In the genomic region with DNA sequence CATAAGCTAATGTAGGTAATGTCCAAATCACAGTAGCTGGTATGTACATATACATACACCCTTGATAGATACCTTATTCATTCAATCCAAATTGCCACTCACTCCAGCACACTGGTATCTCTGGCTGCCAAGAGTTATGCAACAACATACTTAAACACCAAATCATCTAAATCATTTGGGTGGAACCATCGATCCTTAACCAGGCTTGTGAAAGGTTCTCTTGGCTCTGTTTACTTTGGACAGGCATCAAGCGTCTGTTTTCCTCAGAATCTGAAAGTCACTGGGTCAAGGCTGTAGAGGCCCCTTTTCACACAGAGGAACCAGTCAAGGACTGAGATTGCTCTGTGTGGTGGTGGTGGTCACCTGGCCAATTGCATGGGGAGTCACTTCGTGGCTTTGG, we compare ENCODE assay signal across 11 cellular contexts. TPM values are rescaled to one million over a fixed set of nuclear protein-coding genes. Genes with fewer than 3 reads are reported as not detected.
DNase-seq lines count a peak whose midpoint lies in the region; ATAC-seq lines count a peak whose summit lies in the region.
"Had no signal": no experiment of that assay in that cellular context is flagged by ENCODE, and none has a peak within 500 bp of the region (broad histone marks: within the 10 kb centered on the region; RNA-seq: fewer than 3 reads in every experiment).

No MANE protein-coding gene starts in this region.

- H3K27ac Mint-ChIP-seq in activated naive CD8-positive, alpha-beta T cell treated with anti-CD3 and anti-CD28 coated beads, Interleukin-2, amount 50 U/mL, for 24 hours: peak overlapping the region; percentile 96

- H3K9me3 Mint-ChIP-seq in activated naive CD8-positive, alpha-beta T cell treated with anti-CD3 and anti-CD28 coated beads, Interleukin-2, amount 50 U/mL, for 24 hours: peaks cover 3% of the 10 kb centered on the region
- H3K9me3 Mint-ChIP-seq: T-helper 1 cell treated with Interleukin-12 subunit alpha and Interleukin-12 subunit beta and Interleukin-4 antibody, amounts not matched to agents 30 μg/mL and 1 μg/mL, for 36 hours had no signal

- peaks cover 75% of the 10 kb centered on the region for H3K4me1 Mint-ChIP-seq in activated naive CD8-positive, alpha-beta T cell treated with anti-CD3 and anti-CD28 coated beads, Interleukin-2, amount 50 U/mL, for 24 hours

- ATAC-seq in right cardiac atrium (peak; percentile 32 to 39), Right ventricle myocardium inferior (no peak), HG03571 (IDR thresholded peaks at IDR 0.05; ENCODE audit: unreplicated experiment) (no peak), GM19328 (IDR thresholded peaks at IDR 0.05; ENCODE audit: unreplicated experiment) (no peak), GM19397 (IDR thresholded peaks at IDR 0.05; ENCODE audit: unreplicated experiment) (no peak)
- ATAC-seq in activated naive CD8-positive, alpha-beta T cell treated with anti-CD3 and anti-CD28 coated beads, Interleukin-2, amount 50 U/mL, for 24 hours: no peak

- no peaks in the 10 kb centered on the region for H3K9me3 ChIP-seq in right cardiac atrium (ENCODE audit: control insufficient read depth, low read length)

- H3K27me3 Mint-ChIP-seq in activated naive CD8-positive, alpha-beta T cell treated with anti-CD3 and anti-CD28 coated beads, Interleukin-2, amount 50 U/mL, for 24 hours: no peaks in the 10 kb centered on the region

- peak overlapping the region; percentile 58 for H3K4me3 Mint-ChIP-seq in activated naive CD8-positive, alpha-beta T cell treated with anti-CD3 and anti-CD28 coated beads, Interleukin-2, amount 50 U/mL, for 24 hours
- H3K4me3 Mint-ChIP-seq: T-helper 1 cell treated with Interleukin-12 subunit alpha and Interleukin-12 subunit beta and Interleukin-4 antibody, amounts not matched to agents 30 μg/mL and 1 μg/mL, for 36 hours had no signal

- WGBS in right cardiac atrium: 71% methylated on average over 3 of the region's 3 CpGs

- DNase-seq in right cardiac atrium: no peak
- no peak for DNase-seq in Right ventricle myocardium inferior (ENCODE audit: missing footprints)
- no peak for DNase-seq in activated naive CD8-positive, alpha-beta T cell treated with anti-CD3 and anti-CD28 coated beads, Interleukin-2, amount 50 U/mL, for 24 hours
- peak; percentile 30 for DNase-seq in kidney glomerular epithelial cell (lab: John Stamatoyannopoulos, UW)
- no peak for DNase-seq in NCI-H1436 (lab: John Stamatoyannopoulos, UW)
- DNase-seq: activated T-cell treated with anti-CD3 and anti-CD28 coated beads, Interleukin-2, amount 50 U/mL, for 48 hours; NCI-H2081 treated with DMSO at 0.1 percent for 48 hours had no signal

- peaks cover 9% of the 10 kb centered on the region for H3K4me1 ChIP-seq in right cardiac atrium (ENCODE audit: control insufficient read depth, insufficient read depth, low read length)

- H3K36me3 Mint-ChIP-seq in activated naive CD8-positive, alpha-beta T cell treated with anti-CD3 and anti-CD28 coated beads, Interleukin-2, amount 50 U/mL, for 24 hours (ENCODE audit: low read depth): peaks cover 12% of the 10 kb centered on the region

- no peaks in the 10 kb centered on the region for H3K27me3 ChIP-seq in right cardiac atrium (ENCODE audit: control insufficient read depth, insufficient read depth)

- intact Hi-C loops in right cardiac atrium (cut with DNase I) (no loop called here), Right ventricle myocardium inferior (cut with DNase I) (no loop called here)

- no peak overlapping the region for H3K4me3 ChIP-seq in right cardiac atrium (ENCODE audit: low read length)

- H3K27ac ChIP-seq in right cardiac atrium (ENCODE audit: low read length): no peak overlapping the region

RNA-seq across cellular contexts. Expression of gene JAZF1, which starts 24.6 kb away (rescaled TPM):
- total RNA-seq in right cardiac atrium (10 to 100 TPM; 19.9 to 27.4 (median 25.4) TPM), Right ventricle myocardium inferior (25.6 TPM)
- polyA plus RNA-seq in right cardiac atrium: 12.9 TPM

Comparison
In these comparisons a context has a peak if more than half of its experiments do, and no peak if none do; other contexts are left out.
1. ATAC-seq: peak in right cardiac atrium (2 of 2); none in Right ventricle myocardium inferior (single experiment), activated naive CD8-positive, alpha-beta T cell treated with anti-CD3 and anti-CD28 coated beads, Interleukin-2, amount 50 U/mL, for 24 hours (single experiment), HG03571 (single experiment), GM19328 (single experiment) and GM19397 (single experiment).